In genomic region chr1:119416006-119416640, GRCh38 we compare ENCODE assay signal across 36 cellular contexts. TPM values are rescaled to one million over a fixed set of nuclear protein-coding genes. Genes with fewer than 3 reads are reported as not detected.
"Had no signal": no experiment of that assay in that cellular context is flagged by ENCODE, and none has a peak within 500 bp of the region (broad histone marks: within the 10 kb centered on the region; RNA-seq: fewer than 3 reads in every experiment).

No MANE protein-coding gene starts in this region.

- ATAC-seq: activated CD8-positive, alpha-beta memory T cell treated with anti-CD3 and anti-CD28 coated beads, Interleukin-2, amount 10 ng/mL, durations not matched to agents 7 days and 5 days; activated CD8-positive, alpha-beta T cell treated with anti-CD3 and anti-CD28 coated beads, Interleukin-2, amount 10 ng/mL, durations not matched to agents 7 days and 5 days; activated naive CD4-positive, alpha-beta T cell treated with anti-CD3 and anti-CD28 coated beads, Interleukin-2, amount 50 U/mL, for 72 hours had no signal

- H3K4me3 ChIP-seq: cardiac muscle cell had no signal

- DNase-seq: activated B cell treated with CpG ODN at 0.5 μM for 24 hours; activated CD4-positive, alpha-beta memory T cell treated with anti-CD3 and anti-CD28 coated beads, Interleukin-2, amount 10 ng/mL, durations not matched to agents 7 days and 5 days; activated CD4-positive, alpha-beta T cell treated with anti-CD3 and anti-CD28 coated beads for 4 hours; activated CD4-positive, alpha-beta T cell treated with anti-CD3 and anti-CD28 coated beads, Interleukin-2, amount 10 ng/mL, durations not matched to agents 24 days and 14 days; activated CD4-positive, alpha-beta T cell treated with anti-CD3 and anti-CD28 coated beads, Interleukin-2, amount 50 U/mL, for 1 hour; activated CD4-positive, alpha-beta T cell treated with anti-CD3 and anti-CD28 coated beads, Interleukin-2, amount 50 U/mL, for 4 hours; activated CD4-positive, CD25-positive, alpha-beta regulatory T cell treated with anti-CD3 and anti-CD28 coated beads, Interleukin-2, amount 50 U/mL, for 72 hours; activated CD8-positive, alpha-beta memory T cell treated with anti-CD3 and anti-CD28 coated beads for 24 hours; activated CD8-positive, alpha-beta memory T cell treated with anti-CD3 and anti-CD28 coated beads, Interleukin-2, amount 10 ng/mL, durations not matched to agents 7 days and 5 days; activated CD8-positive, alpha-beta memory T cell treated with anti-CD3 and anti-CD28 coated beads, Interleukin-2, amount 50 U/mL, for 48 hours; activated CD8-positive, alpha-beta T cell treated with anti-CD3 and anti-CD28 coated beads, Interleukin-2, amount 10 ng/mL, durations not matched to agents 7 days and 5 days; activated effector memory CD4-positive, alpha-beta T cell treated with anti-CD3 and anti-CD28 coated beads, Interleukin-2, amount 50 U/mL, for 16 hours; activated gamma-delta T cell treated with Interleukin-2 at 50 U/mL for 16 hours; activated naive CD4-positive, alpha-beta T cell; activated naive CD4-positive, alpha-beta T cell treated with anti-CD3 and anti-CD28 coated beads for 36 hours; activated naive CD4-positive, alpha-beta T cell treated with anti-CD3 and anti-CD28 coated beads, Interleukin-2, amount 50 U/mL, for 16 hours; activated naive CD8-positive, alpha-beta T cell treated with anti-CD3 and anti-CD28 coated beads for 36 hours; activated T-cell treated with anti-CD3 and anti-CD28 coated beads, Interleukin-2, amount 50 U/mL, for 24 hours; activated T-cell treated with anti-CD3 and anti-CD28 coated beads, Interleukin-2, amount 50 U/mL, for 48 hours; amygdala; anterior cingulate cortex; caudate nucleus; cerebellar nuclear complex; T-helper 1 cell; T-helper 2 cell; T-helper 9 cell had no signal

- H3K36me3 ChIP-seq: ascending aorta, cardiac muscle cell had no signal

- H3K4me1 ChIP-seq: ascending aorta had no signal

- H3K9me3 ChIP-seq: ascending aorta had no signal

- H3K4me3 Mint-ChIP-seq: activated B cell treated with CpG ODN at 0.5 μM for 24 hours; activated CD4-positive, alpha-beta memory T cell treated with anti-CD3 and anti-CD28 coated beads, Interleukin-2, amount 10 ng/mL, durations not matched to agents 7 days and 5 days; activated CD4-positive, alpha-beta T cell treated with anti-CD3 and anti-CD28 coated beads, Interleukin-2, amount 10 ng/mL, durations not matched to agents 24 days and 14 days; activated CD8-positive, alpha-beta memory T cell treated with anti-CD3 and anti-CD28 coated beads, Interleukin-2, amount 10 ng/mL, durations not matched to agents 7 days and 5 days; activated CD8-positive, alpha-beta T cell treated with anti-CD3 and anti-CD28 coated beads, Interleukin-2, amount 10 ng/mL, durations not matched to agents 7 days and 5 days; activated naive CD4-positive, alpha-beta T cell treated with anti-CD3 and anti-CD28 coated beads for 36 hours; activated naive CD8-positive, alpha-beta T cell treated with anti-CD3 and anti-CD28 coated beads for 36 hours; activated T-cell treated with anti-CD3 and anti-CD28 coated beads, Interleukin-2, amount 50 U/mL, for 24 hours; brain; central memory CD8-positive, alpha-beta T cell; T-helper 1 cell treated with Interleukin-12 subunit alpha and Interleukin-12 subunit beta and Interleukin-4 antibody, amounts not matched to agents 30 μg/mL and 1 μg/mL, for 36 hours; T-helper 2 cell treated with Interferon-gamma antibody and Interleukin-4, amounts not matched to agents 5 μg/mL and 100 μg/mL, for 36 hours had no signal

- H3K27me3 ChIP-seq: ascending aorta, cardiac muscle cell had no signal

- H3K27ac ChIP-seq: ascending aorta, cardiac muscle cell, VCaP had no signal

- H3K9me3 Mint-ChIP-seq: activated B cell treated with CpG ODN at 0.5 μM for 24 hours; activated CD4-positive, alpha-beta memory T cell treated with anti-CD3 and anti-CD28 coated beads, Interleukin-2, amount 10 ng/mL, durations not matched to agents 7 days and 5 days; activated CD4-positive, alpha-beta T cell treated with anti-CD3 and anti-CD28 coated beads, Interleukin-2, amount 10 ng/mL, durations not matched to agents 24 days and 14 days; activated naive CD4-positive, alpha-beta T cell treated with anti-CD3 and anti-CD28 coated beads for 36 hours; activated naive CD4-positive, alpha-beta T cell treated with anti-CD3 and anti-CD28 coated beads, Interleukin-2, amount 50 U/mL, for 72 hours; activated naive CD8-positive, alpha-beta T cell treated with anti-CD3 and anti-CD28 coated beads for 36 hours; activated T-cell treated with anti-CD3 and anti-CD28 coated beads, Interleukin-2, amount 50 U/mL, for 24 hours; brain; central memory CD8-positive, alpha-beta T cell; T-helper 1 cell treated with Interleukin-12 subunit alpha and Interleukin-12 subunit beta and Interleukin-4 antibody, amounts not matched to agents 30 μg/mL and 1 μg/mL, for 36 hours; T-helper 2 cell treated with Interferon-gamma antibody and Interleukin-4, amounts not matched to agents 5 μg/mL and 100 μg/mL, for 36 hours had no signal

- H3K27ac Mint-ChIP-seq: activated B cell treated with CpG ODN at 0.5 μM for 24 hours; activated CD4-positive, alpha-beta memory T cell treated with anti-CD3 and anti-CD28 coated beads, Interleukin-2, amount 10 ng/mL, durations not matched to agents 7 days and 5 days; activated CD4-positive, alpha-beta T cell treated with anti-CD3 and anti-CD28 coated beads, Interleukin-2, amount 10 ng/mL, durations not matched to agents 24 days and 14 days; activated CD8-positive, alpha-beta memory T cell treated with anti-CD3 and anti-CD28 coated beads, Interleukin-2, amount 10 ng/mL, durations not matched to agents 7 days and 5 days; activated CD8-positive, alpha-beta T cell treated with anti-CD3 and anti-CD28 coated beads, Interleukin-2, amount 10 ng/mL, durations not matched to agents 7 days and 5 days; activated naive CD4-positive, alpha-beta T cell treated with anti-CD3 and anti-CD28 coated beads for 36 hours; activated naive CD4-positive, alpha-beta T cell treated with anti-CD3 and anti-CD28 coated beads, Interleukin-2, amount 50 U/mL, for 72 hours; activated naive CD8-positive, alpha-beta T cell treated with anti-CD3 and anti-CD28 coated beads for 36 hours; activated T-cell treated with anti-CD3 and anti-CD28 coated beads, Interleukin-2, amount 50 U/mL, for 24 hours; brain; T-helper 1 cell treated with Interleukin-12 subunit alpha and Interleukin-12 subunit beta and Interleukin-4 antibody, amounts not matched to agents 30 μg/mL and 1 μg/mL, for 36 hours; T-helper 2 cell treated with Interferon-gamma antibody and Interleukin-4, amounts not matched to agents 5 μg/mL and 100 μg/mL, for 36 hours had no signal

- H3K27me3 Mint-ChIP-seq: activated B cell treated with CpG ODN at 0.5 μM for 24 hours; activated CD4-positive, alpha-beta memory T cell treated with anti-CD3 and anti-CD28 coated beads, Interleukin-2, amount 10 ng/mL, durations not matched to agents 7 days and 5 days; activated CD8-positive, alpha-beta memory T cell treated with anti-CD3 and anti-CD28 coated beads, Interleukin-2, amount 10 ng/mL, durations not matched to agents 7 days and 5 days; activated T-cell treated with anti-CD3 and anti-CD28 coated beads, Interleukin-2, amount 50 U/mL, for 24 hours; central memory CD8-positive, alpha-beta T cell had no signal

- H3K4me1 Mint-ChIP-seq: activated B cell treated with CpG ODN at 0.5 μM for 24 hours; activated CD4-positive, alpha-beta memory T cell treated with anti-CD3 and anti-CD28 coated beads, Interleukin-2, amount 10 ng/mL, durations not matched to agents 7 days and 5 days; activated CD4-positive, alpha-beta T cell treated with anti-CD3 and anti-CD28 coated beads, Interleukin-2, amount 10 ng/mL, durations not matched to agents 24 days and 14 days; activated CD8-positive, alpha-beta memory T cell treated with anti-CD3 and anti-CD28 coated beads, Interleukin-2, amount 10 ng/mL, durations not matched to agents 7 days and 5 days; activated naive CD8-positive, alpha-beta T cell treated with anti-CD3 and anti-CD28 coated beads for 36 hours; brain; central memory CD8-positive, alpha-beta T cell had no signal

- H3K36me3 Mint-ChIP-seq: activated CD8-positive, alpha-beta memory T cell treated with anti-CD3 and anti-CD28 coated beads, Interleukin-2, amount 10 ng/mL, durations not matched to agents 7 days and 5 days; activated naive CD4-positive, alpha-beta T cell treated with anti-CD3 and anti-CD28 coated beads, Interleukin-2, amount 50 U/mL, for 72 hours; activated naive CD8-positive, alpha-beta T cell treated with anti-CD3 and anti-CD28 coated beads for 36 hours; brain had no signal

RNA-seq across cellular contexts. Expression of gene HSD3B2, which starts 1.2 kb away (rescaled TPM):
- total RNA-seq: activated B cell treated with CpG ODN at 0.5 μM for 24 hours; activated CD4-positive, alpha-beta memory T cell treated with anti-CD3 and anti-CD28 coated beads, Interleukin-2, amount 10 ng/mL, durations not matched to agents 7 days and 5 days; activated CD4-positive, alpha-beta T cell treated with anti-CD3 and anti-CD28 coated beads, Interleukin-2, amount 10 ng/mL, durations not matched to agents 24 days and 14 days; activated CD8-positive, alpha-beta memory T cell treated with anti-CD3 and anti-CD28 coated beads, Interleukin-2, amount 10 ng/mL, durations not matched to agents 7 days and 5 days; activated CD8-positive, alpha-beta T cell treated with anti-CD3 and anti-CD28 coated beads, Interleukin-2, amount 10 ng/mL, durations not matched to agents 7 days and 5 days; activated naive CD4-positive, alpha-beta T cell treated with anti-CD3 and anti-CD28 coated beads for 36 hours; activated naive CD4-positive, alpha-beta T cell treated with anti-CD3 and anti-CD28 coated beads, Interleukin-2, amount 50 U/mL, for 72 hours; activated naive CD8-positive, alpha-beta T cell treated with anti-CD3 and anti-CD28 coated beads for 36 hours; bronchial epithelial cell; chondrocyte had no signal

RNA-seq across cellular contexts. Expression of gene HAO2, which starts 47.5 kb away (rescaled TPM):
- total RNA-seq: activated B cell treated with CpG ODN at 0.5 μM for 24 hours; activated CD4-positive, alpha-beta memory T cell treated with anti-CD3 and anti-CD28 coated beads, Interleukin-2, amount 10 ng/mL, durations not matched to agents 7 days and 5 days; activated CD4-positive, alpha-beta T cell treated with anti-CD3 and anti-CD28 coated beads, Interleukin-2, amount 10 ng/mL, durations not matched to agents 24 days and 14 days; activated CD8-positive, alpha-beta memory T cell treated with anti-CD3 and anti-CD28 coated beads, Interleukin-2, amount 10 ng/mL, durations not matched to agents 7 days and 5 days; activated CD8-positive, alpha-beta T cell treated with anti-CD3 and anti-CD28 coated beads, Interleukin-2, amount 10 ng/mL, durations not matched to agents 7 days and 5 days; activated naive CD4-positive, alpha-beta T cell treated with anti-CD3 and anti-CD28 coated beads for 36 hours; activated naive CD4-positive, alpha-beta T cell treated with anti-CD3 and anti-CD28 coated beads, Interleukin-2, amount 50 U/mL, for 72 hours; activated naive CD8-positive, alpha-beta T cell treated with anti-CD3 and anti-CD28 coated beads for 36 hours; ascending aorta; bronchial epithelial cell; cardiac muscle cell; chondrocyte had no signal
